In genomic region chr10:12500406-12501303, GRCh38 we compare ENCODE assay signal across 11 cellular contexts.
DNase-seq lines count a peak whose midpoint lies in the region; ATAC-seq and TF ChIP-seq lines count a peak whose summit lies in the region.
"Had no signal": no experiment of that assay in that cellular context is flagged by ENCODE, and none has a peak within 500 bp of the region (broad histone marks: within the 10 kb centered on the region; RNA-seq: fewer than 3 reads in every experiment).

No MANE protein-coding gene starts in this region.

- WGBS in body of pancreas, 2 donors: 29 to 41% methylated on average over 7 of the region's 7 CpGs
- 36 to 40% methylated on average over 7 of the region's 7 CpGs for WGBS in sigmoid colon, 2 donors

- no peaks in the 10 kb centered on the region for H3K27me3 ChIP-seq in body of pancreas
- no peaks in the 10 kb centered on the region for H3K27me3 ChIP-seq in sigmoid colon
- H3K27me3 ChIP-seq: upper lobe of left lung had no signal

- TF ChIP-seq POLR2A in body of pancreas (IDR thresholded peaks at IDR 0.05) (no peak), sigmoid colon (IDR thresholded peaks at IDR 0.05) (no peak)

- TF ChIP-seq CTCF in body of pancreas (IDR thresholded peaks at IDR 0.05): no peak
- TF ChIP-seq CTCF in sigmoid colon (IDR thresholded peaks at IDR 0.05): no peak

- H3K36me3 ChIP-seq in body of pancreas (replicated peaks in 1 of 2; ENCODE audit: insufficient read depth in 1 of 2, low read depth in 2 of 2) (no peaks in the 10 kb centered on the region), sigmoid colon (no peaks in the 10 kb centered on the region)
- H3K36me3 ChIP-seq: upper lobe of left lung had no signal

- TF ChIP-seq EP300 in sigmoid colon (IDR thresholded peaks at IDR 0.05): no peak

- no peak overlapping the region for H3K4me3 ChIP-seq in body of pancreas
- H3K4me3 ChIP-seq in sigmoid colon: no peak overlapping the region
- H3K4me3 ChIP-seq: A549, skin epidermis, upper lobe of left lung had no signal

- peak; percentile 17 for ATAC-seq in body of pancreas
- no peak for ATAC-seq in GM18861 (IDR thresholded peaks at IDR 0.05; ENCODE audit: unreplicated experiment)

- DNase-seq in NCI-H187 (lab: John Stamatoyannopoulos, UW) (peak; percentile 21 to 27), NCI-H187 treated with DMSO at 0.1 percent for 48 hours (lab: John Stamatoyannopoulos, UW) (no peak), NCI-H2107 (lab: John Stamatoyannopoulos, UW) (peak; percentile 52), body of pancreas (peak in 2 of 4 donors; percentile 20 to 49), sigmoid colon (peak; percentile 50), GDM1 (lab: John Stamatoyannopoulos, UW) (no peak), SIG-M5 (lab: John Stamatoyannopoulos, UW) (no peak)

- H3K4me1 ChIP-seq in body of pancreas (peaks cover 36% of the 10 kb centered on the region), sigmoid colon (peaks cover 0 to 32% (median 24%) of the 10 kb centered on the region in 4 donors)

- H3K27ac ChIP-seq in body of pancreas: peak overlapping the region in 1 of 4 donors; percentile 24
- no peak overlapping the region for H3K27ac ChIP-seq in sigmoid colon
- H3K27ac ChIP-seq: A549, upper lobe of left lung had no signal

- H3K9me3 ChIP-seq in body of pancreas (no peaks in the 10 kb centered on the region), sigmoid colon (no peaks in the 10 kb centered on the region)
- H3K9me3 ChIP-seq: A549, upper lobe of left lung had no signal

- intact Hi-C loops in body of pancreas (cut with DNase I) (no loop called here), sigmoid colon (cut with DNase I) (no loop called here)

Comparison
In these comparisons a context has a peak if more than half of its experiments do, and no peak if none do; other contexts are left out.
1. DNase-seq: peak in NCI-H187 (2 of 2), NCI-H2107 (single experiment) and sigmoid colon (single experiment); none in NCI-H187 treated with DMSO at 0.1 percent for 48 hours (single experiment), GDM1 (single experiment) and SIG-M5 (single experiment).